Comparison of ENCODE assay signal across 10 cellular contexts in genomic region chr5:57442080-57442839, GRCh38. TPM values are rescaled to one million over a fixed set of nuclear protein-coding genes. Genes with fewer than 3 reads are reported as not detected.
DNase-seq lines count a peak whose midpoint lies in the region; ATAC-seq and TF ChIP-seq lines count a peak whose summit lies in the region.
"Had no signal": no experiment of that assay in that cellular context is flagged by ENCODE, and none has a peak within 500 bp of the region (broad histone marks: within the 10 kb centered on the region; RNA-seq: fewer than 3 reads in every experiment).

No MANE protein-coding gene starts in this region.

- peaks cover 5% of the 10 kb centered on the region for H3K27me3 Mint-ChIP-seq in neural progenitor cell (ENCODE audit: insufficient read depth, low read depth)

- H4K20me1 ChIP-seq in neural progenitor cell (ENCODE audit: low read depth) = no peaks in the 10 kb centered on the region

- no peak overlapping the region for H3K4me3 Mint-ChIP-seq in neural progenitor cell

- TF ChIP-seq CTCF in cardiac fibroblast (IDR thresholded peaks at IDR 0.05; ENCODE audit: low read depth, low read length) = no peak
- TF ChIP-seq CTCF in gastrocnemius medialis (IDR thresholded peaks at IDR 0.05 in 4 of 5, conservative IDR thresholded peaks at IDR 0.05 in 1 of 5) = no peak
- TF ChIP-seq CTCF in neural progenitor cell (IDR thresholded peaks at IDR 0.05) = no peak

- no peaks in the 10 kb centered on the region for H3K79me2 ChIP-seq in neural progenitor cell (ENCODE audit: low read depth)

- H2AFZ ChIP-seq in neural progenitor cell (replicated peaks) = no peak overlapping the region

- ATAC-seq in GM18867 (IDR thresholded peaks at IDR 0.05; ENCODE audit: unreplicated experiment) (peak; percentile 46), HG03432 (IDR thresholded peaks at IDR 0.05; ENCODE audit: unreplicated experiment) (peak; percentile 66), gastrocnemius medialis (peak; percentile 79 to 82)

- H3K4me3 ChIP-seq in cardiac fibroblast (replicated peaks in 1 of 2; ENCODE audit: low read depth in 2 of 2, low read length in 2 of 2) (no peak overlapping the region), gastrocnemius medialis (no peak overlapping the region), neural progenitor cell (no peak overlapping the region)

- H3K4me2 ChIP-seq in neural progenitor cell = no peak overlapping the region

- H3K4me1 ChIP-seq in gastrocnemius medialis (peaks cover 5 to 11% of the 10 kb centered on the region in 2 donors), neural progenitor cell (no peaks in the 10 kb centered on the region)

- DNase-seq in cardiac fibroblast (ENCODE audit: low read depth in 2 of 2) (peak; percentile 97 to 98), gastrocnemius medialis (peak; percentile 20 to 45), NCI-H1436 treated with DMSO at 0.1 percent for 48 hours (lab: John Stamatoyannopoulos, UW) (no peak), substantia nigra (lab: John Stamatoyannopoulos, UW) (no peak), NCI-H128 (lab: John Stamatoyannopoulos, UW; ENCODE audit: unreplicated experiment) (no peak), neural progenitor cell (ENCODE audit: low spot score) (no peak)

- H3K36me3 Mint-ChIP-seq in neural progenitor cell = no peaks in the 10 kb centered on the region

- H3K9me3 Mint-ChIP-seq in neural progenitor cell = peaks cover 4% of the 10 kb centered on the region

- H3K27ac ChIP-seq in gastrocnemius medialis = peak overlapping the region in 1 of 4 donors; percentile 26
- no peak overlapping the region for H3K27ac ChIP-seq in substantia nigra (ENCODE audit: low read depth, low read length, poor library complexity, severe bottlenecking)
- no peak overlapping the region for H3K27ac ChIP-seq in neural progenitor cell
- H3K27ac ChIP-seq: neutrophil had no signal

- H3K9ac ChIP-seq in neural progenitor cell = no peak overlapping the region

- H3K4me1 Mint-ChIP-seq in neural progenitor cell = peaks cover 5% of the 10 kb centered on the region

- in situ Hi-C loops in gastrocnemius medialis (cut with MboI; ENCODE audit: low sequenced_read_pairs in 4 of 4) = no loop called here

- no peaks in the 10 kb centered on the region for H3F3A ChIP-seq in neural progenitor cell (ENCODE audit: low read depth)

- no peak for TF ChIP-seq POLR2A in gastrocnemius medialis (IDR thresholded peaks at IDR 0.05)

- H3K27me3 ChIP-seq in gastrocnemius medialis (no peaks in the 10 kb centered on the region), neural progenitor cell (no peaks in the 10 kb centered on the region)
- H3K27me3 ChIP-seq: neutrophil had no signal

- H3K9me3 ChIP-seq in gastrocnemius medialis (no peaks in the 10 kb centered on the region), neural progenitor cell (ENCODE audit: low read depth) (no peaks in the 10 kb centered on the region)
- H3K9me3 ChIP-seq: neutrophil had no signal

- H3K27ac Mint-ChIP-seq in neural progenitor cell = no peak overlapping the region

- H3K36me3 ChIP-seq in gastrocnemius medialis (no peaks in the 10 kb centered on the region), neural progenitor cell (no peaks in the 10 kb centered on the region)
- H3K36me3 ChIP-seq: neutrophil had no signal

- intact Hi-C loops in gastrocnemius medialis (cut with DNase I; ENCODE audit: low total_unique reads) = no loop called here

RNA-seq across cellular contexts. Expression of gene ACTBL2, which starts 40.4 kb away (rescaled TPM):
- total RNA-seq in gastrocnemius medialis (not detected), neural progenitor cell (ENCODE audit: low replicate concordance) (not detected in 2 replicates)
- total RNA-seq: urinary bladder had no signal

Comparison
In these comparisons a context has a peak if more than half of its experiments do, and no peak if none do; other contexts are left out.
1. DNase-seq: peak in cardiac fibroblast (2 of 2) and gastrocnemius medialis (2 of 2); none in NCI-H1436 treated with DMSO at 0.1 percent for 48 hours (single experiment), substantia nigra (0 of 49), NCI-H128 (single experiment) and neural progenitor cell (single experiment).
2. Peak in every context shown above with its lines, with median percentiles within 50 percentile points of each other: ATAC-seq.